In genomic region chr9:126615791-126616447, GRCh38 we compare ENCODE assay signal across 2 cellular contexts.
A peak's percentile ranks its signal among the peaks of the same experiment; 100 is the strongest.
TF ChIP-seq lines count a peak whose summit lies in the region.

No MANE protein-coding gene starts in this region.

TF ChIP-seq in HEK293, 187 proteins besides CTCF, POLR2A, EP300 and RAD21:
- TF ChIP-seq OSR2 (tag by site-specific recombination; IDR thresholded peaks at IDR 0.05) (no peak), ZNF335 (tag by site-specific recombination; conservative IDR thresholded peaks at IDR 0.05) (0 out of 2 replicates have a peak, but pooled peaks have one; percentile 14), ZNF561 (tag by site-specific recombination; IDR thresholded peaks at IDR 0.05; ENCODE audit: borderline replicate concordance) (peak; percentile 52; the same call in 1 of the 2 replicates), IKZF3 (tag by site-specific recombination; IDR thresholded peaks at IDR 0.05) (peak; percentile 46; the same call in 1 of the 2 replicates), ZNF501 (tag by site-specific recombination; IDR thresholded peaks at IDR 0.05) (no peak), ZBTB26 (tag by site-specific recombination; optimal IDR thresholded peaks at IDR 0.05) (no peak), ZNF510 (tag by site-specific recombination; IDR thresholded peaks at IDR 0.05; ENCODE audit: insufficient replicate concordance) (no peak)
TF ChIP-seq in HEK293: peak in this region for 3.

TF ChIP-seq in endothelial cell of umbilical vein, 7 proteins besides CTCF, POLR2A, EP300 and RAD21:
- TF ChIP-seq EZH2 (IDR thresholded peaks at IDR 0.05; ENCODE audit: borderline replicate concordance, low read depth, low read length, severe bottlenecking) (peak; percentile 2), FOS (IDR thresholded peaks at IDR 0.05; ENCODE audit: borderline replicate concordance, insufficient read depth, low read length) (no peak), MYC (IDR thresholded peaks at IDR 0.05; ENCODE audit: low read depth, low read length) (no peak), POLR2AphosphoS5 (IDR thresholded peaks at IDR 0.05; ENCODE audit: insufficient read depth, low read depth, low read length) (no peak), MAX (IDR thresholded peaks at IDR 0.05; ENCODE audit: insufficient read depth, insufficient read length) (no peak), GATA2 (IDR thresholded peaks at IDR 0.05; ENCODE audit: insufficient read depth, insufficient read length, low read depth, low read length) (no peak)
